ENCODE assay signal across 1 cellular context in the genomic region with DNA sequence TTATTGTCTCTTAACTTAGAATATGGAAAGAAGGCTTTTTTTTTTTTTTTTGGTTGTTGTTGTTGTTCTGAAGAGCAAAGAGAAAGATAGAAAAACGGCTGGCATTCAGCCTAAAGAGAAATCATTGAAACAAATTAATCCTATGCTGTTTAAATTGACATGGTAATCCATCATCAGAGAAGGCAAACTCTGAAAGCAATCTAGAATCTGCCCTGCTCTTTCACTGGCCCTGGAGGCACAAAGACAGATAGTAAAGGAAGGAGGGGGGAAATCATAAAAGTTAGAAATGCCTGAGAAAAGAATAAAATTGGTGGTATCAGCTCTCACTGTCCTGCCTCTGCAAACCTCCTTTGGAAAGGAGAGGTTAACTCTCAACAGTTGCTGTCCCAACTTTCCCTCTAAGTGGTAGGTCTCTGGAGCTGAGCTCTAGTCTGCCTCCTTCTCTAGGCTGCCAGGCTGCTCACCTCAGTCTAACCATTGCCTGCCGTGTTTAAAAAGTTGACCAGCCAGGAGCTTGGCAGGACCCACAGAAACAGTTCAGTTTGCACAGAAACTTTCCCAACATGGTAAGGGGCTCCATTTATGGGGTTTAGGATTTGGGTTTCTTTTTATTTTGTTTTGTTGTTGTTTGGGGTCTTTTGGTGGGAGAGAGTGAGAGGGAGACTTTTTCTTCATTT.
TF ChIP-seq lines count a peak whose summit lies in the region.

No MANE protein-coding gene starts in this region.

TF ChIP-seq in HepG2, 621 proteins besides CTCF, POLR2A, EP300 and RAD21 (continued from another document):
- TF ChIP-seq, protein P1, sequence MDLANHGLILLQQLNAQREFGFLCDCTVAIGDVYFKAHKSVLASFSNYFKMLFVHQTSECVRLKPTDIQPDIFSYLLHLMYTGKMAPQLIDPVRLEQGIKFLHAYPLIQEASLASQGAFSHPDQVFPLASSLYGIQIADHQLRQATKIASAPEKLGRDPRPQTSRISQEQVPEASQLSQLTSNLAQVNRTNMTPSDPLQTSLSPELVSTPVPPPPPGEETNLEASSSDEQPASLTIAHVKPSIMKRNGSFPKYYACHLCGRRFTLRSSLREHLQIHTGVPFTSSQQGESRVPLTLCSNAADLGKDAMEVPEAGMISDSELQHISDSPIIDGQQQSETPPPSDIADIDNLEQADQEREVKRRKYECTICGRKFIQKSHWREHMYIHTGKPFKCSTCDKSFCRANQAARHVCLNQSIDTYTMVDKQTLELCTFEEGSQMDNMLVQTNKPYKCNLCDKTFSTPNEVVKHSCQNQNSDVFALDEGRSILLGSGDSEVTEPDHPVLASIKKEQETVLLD (CRISPR knock-in tag; IDR thresholded peaks at IDR 0.05; ENCODE audit: low read depth), result no peak
- no peak for TF ChIP-seq ZEB1 (IDR thresholded peaks at IDR 0.05; ENCODE audit: insufficient replicate concordance, low read depth)
- TF ChIP-seq ZNF607 (CRISPR knock-in tag; IDR thresholded peaks at IDR 0.05; ENCODE audit: borderline replicate concordance), result no peak
- TF ChIP-seq AFF4 (CRISPR knock-in tag; IDR thresholded peaks at IDR 0.05), result no peak
- TF ChIP-seq, protein P2, sequence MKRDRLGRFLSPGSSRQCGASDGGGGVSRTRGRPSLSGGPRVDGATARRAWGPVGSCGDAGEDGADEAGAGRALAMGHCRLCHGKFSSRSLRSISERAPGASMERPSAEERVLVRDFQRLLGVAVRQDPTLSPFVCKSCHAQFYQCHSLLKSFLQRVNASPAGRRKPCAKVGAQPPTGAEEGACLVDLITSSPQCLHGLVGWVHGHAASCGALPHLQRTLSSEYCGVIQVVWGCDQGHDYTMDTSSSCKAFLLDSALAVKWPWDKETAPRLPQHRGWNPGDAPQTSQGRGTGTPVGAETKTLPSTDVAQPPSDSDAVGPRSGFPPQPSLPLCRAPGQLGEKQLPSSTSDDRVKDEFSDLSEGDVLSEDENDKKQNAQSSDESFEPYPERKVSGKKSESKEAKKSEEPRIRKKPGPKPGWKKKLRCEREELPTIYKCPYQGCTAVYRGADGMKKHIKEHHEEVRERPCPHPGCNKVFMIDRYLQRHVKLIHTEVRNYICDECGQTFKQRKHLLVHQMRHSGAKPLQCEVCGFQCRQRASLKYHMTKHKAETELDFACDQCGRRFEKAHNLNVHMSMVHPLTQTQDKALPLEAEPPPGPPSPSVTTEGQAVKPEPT (CRISPR knock-in tag; IDR thresholded peaks at IDR 0.05; ENCODE audit: low read depth), result no peak
- TF ChIP-seq TBX3 (IDR thresholded peaks at IDR 0.05; ENCODE audit: borderline replicate concordance), result no peak
- no peak for TF ChIP-seq FOSL1 (CRISPR knock-in tag; IDR thresholded peaks at IDR 0.05; ENCODE audit: borderline replicate concordance)
- no peak for TF ChIP-seq ZNF350 (CRISPR knock-in tag; IDR thresholded peaks at IDR 0.05; ENCODE audit: borderline replicate concordance, low read depth)
- TF ChIP-seq ZNF75D (CRISPR knock-in tag; IDR thresholded peaks at IDR 0.05; ENCODE audit: borderline replicate concordance), result no peak
- TF ChIP-seq ATAD3A (CRISPR knock-in tag; IDR thresholded peaks at IDR 0.05), result no peak
- no peak for TF ChIP-seq HOXD1 (CRISPR knock-in tag; IDR thresholded peaks at IDR 0.05)
- TF ChIP-seq RXRB (CRISPR knock-in tag; IDR thresholded peaks at IDR 0.05; ENCODE audit: borderline replicate concordance), result no peak
- TF ChIP-seq ZNF354B (CRISPR knock-in tag; IDR thresholded peaks at IDR 0.05), result no peak
